In genomic region chr1:12398135-12398450, GRCh38 we compare ENCODE assay signal across 15 cellular contexts.
A peak's percentile ranks its signal among the peaks of the same experiment; 100 is the strongest.
DNase-seq lines count a peak whose midpoint lies in the region; ATAC-seq and TF ChIP-seq lines count a peak whose summit lies in the region.
"Had no signal": no experiment of that assay in that cellular context is flagged by ENCODE, and none has a peak within 500 bp of the region (broad histone marks: within the 10 kb centered on the region; RNA-seq: fewer than 3 reads in every experiment).

No MANE protein-coding gene starts in this region.

- H3K9ac ChIP-seq in BLaER1 treated with 17β-estradiol and CSF1 and Interleukin-3, amounts not matched to agents 10 nM and 100 nM, result no peak overlapping the region

- no peak for TF ChIP-seq CTCF in mesothelial cell of epicardium (IDR thresholded peaks at IDR 0.05; ENCODE audit: unreplicated experiment)

- peak overlapping the region in 5 of 11 experiments; percentile 19 to 55 (median 45); a peak in 8 of 22 replicates for H3K27ac ChIP-seq in BLaER1 treated with 17β-estradiol and CSF1 and Interleukin-3, amounts not matched to agents 10 nM and 100 nM

- H3K9me3 ChIP-seq in BLaER1 treated with 17β-estradiol and CSF1 and Interleukin-3, amounts not matched to agents 10 nM and 100 nM (replicated peaks in 1 of 11), result peaks cover 14 to 23% (median 20%) of the 10 kb centered on the region in 11 experiments; a peak in 19 of 22 replicates
- no peaks in the 10 kb centered on the region for H3K9me3 ChIP-seq in T-helper 17 cell (ENCODE audit: control insufficient read depth, low read length, poor library complexity, severe bottlenecking)

- POLR2A ChIA-PET in activated CD4-positive, alpha-beta T cell treated with anti-CD3 and anti-CD28 coated beads, Interleukin-2, amount 10 ng/mL, durations not matched to agents 7 days and 5 days (lab: Charles Lee), result no interaction called here

- H3K36me3 Mint-ChIP-seq in activated CD4-positive, alpha-beta T cell treated with anti-CD3 and anti-CD28 coated beads, Interleukin-2, amount 10 ng/mL, durations not matched to agents 24 days and 14 days (ENCODE audit: low read depth), result peaks cover 30% of the 10 kb centered on the region
- peaks cover 31% of the 10 kb centered on the region for H3K36me3 Mint-ChIP-seq in activated CD4-positive, alpha-beta T cell treated with anti-CD3 and anti-CD28 coated beads, Interleukin-2, amount 10 ng/mL, durations not matched to agents 7 days and 5 days (ENCODE audit: low read depth)
- H3K36me3 Mint-ChIP-seq in T-helper 17 cell (ENCODE audit: low read depth) (peaks cover 2% of the 10 kb centered on the region), mesothelial cell of epicardium (peaks cover 30% of the 10 kb centered on the region)

- no peak overlapping the region for H3K27ac Mint-ChIP-seq in activated CD4-positive, alpha-beta T cell treated with anti-CD3 and anti-CD28 coated beads, Interleukin-2, amount 10 ng/mL, durations not matched to agents 24 days and 14 days
- H3K27ac Mint-ChIP-seq in activated CD4-positive, alpha-beta T cell treated with anti-CD3 and anti-CD28 coated beads, Interleukin-2, amount 10 ng/mL, durations not matched to agents 7 days and 5 days, result no peak overlapping the region
- H3K27ac Mint-ChIP-seq in T-helper 17 cell, result peak overlapping the region; percentile 86
- H3K27ac Mint-ChIP-seq in mesothelial cell of epicardium, result peak overlapping the region; percentile 87
- H3K27ac Mint-ChIP-seq: GM23338 had no signal

- intact Hi-C loops in activated CD4-positive, alpha-beta T cell treated with anti-CD3 and anti-CD28 coated beads, Interleukin-2, amount 10 ng/mL, durations not matched to agents 24 days and 14 days (cut with micrococcal nuclease), result no loop called here

- CTCF ChIA-PET in activated CD4-positive, alpha-beta T cell treated with anti-CD3 and anti-CD28 coated beads, Interleukin-2, amount 10 ng/mL, durations not matched to agents 7 days and 5 days (lab: Charles Lee), result interaction anchor here (0.5 to 1.6 kb wide), 3 partner anchors 14 to 1096 kb away, joined by 3 to 4 read pairs (median 3); no protein-coding TSS in a partner anchor

- no peaks in the 10 kb centered on the region for H3K27me3 ChIP-seq in BLaER1 treated with 17β-estradiol and CSF1 and Interleukin-3, amounts not matched to agents 10 nM and 100 nM

- ATAC-seq in T-helper 17 cell, result no peak
- ATAC-seq in HG03280 (IDR thresholded peaks at IDR 0.05; ENCODE audit: unreplicated experiment), result no peak
- ATAC-seq: GM23338 had no signal

- no peaks in the 10 kb centered on the region for H3K9me3 Mint-ChIP-seq in activated CD4-positive, alpha-beta T cell treated with anti-CD3 and anti-CD28 coated beads, Interleukin-2, amount 10 ng/mL, durations not matched to agents 24 days and 14 days
- H3K9me3 Mint-ChIP-seq in activated CD4-positive, alpha-beta T cell treated with anti-CD3 and anti-CD28 coated beads, Interleukin-2, amount 10 ng/mL, durations not matched to agents 7 days and 5 days, result no peaks in the 10 kb centered on the region
- H3K9me3 Mint-ChIP-seq in mesothelial cell of epicardium, result peaks cover 8% of the 10 kb centered on the region
- H3K9me3 Mint-ChIP-seq: GM23338 had no signal

- peak overlapping the region; percentile 27 for H3K4me3 Mint-ChIP-seq in activated CD4-positive, alpha-beta T cell treated with anti-CD3 and anti-CD28 coated beads, Interleukin-2, amount 10 ng/mL, durations not matched to agents 24 days and 14 days
- H3K4me3 Mint-ChIP-seq in activated CD4-positive, alpha-beta T cell treated with anti-CD3 and anti-CD28 coated beads, Interleukin-2, amount 10 ng/mL, durations not matched to agents 7 days and 5 days, result no peak overlapping the region
- H3K4me3 Mint-ChIP-seq in T-helper 17 cell (peak overlapping the region; percentile 57), mesothelial cell of epicardium (no peak overlapping the region)
- H3K4me3 Mint-ChIP-seq: GM23338 had no signal

- peaks cover 17 to 23% (median 21%) of the 10 kb centered on the region in 10 experiments for H3K4me1 ChIP-seq in BLaER1 treated with 17β-estradiol and CSF1 and Interleukin-3, amounts not matched to agents 10 nM and 100 nM

- H3K27me3 Mint-ChIP-seq in activated CD4-positive, alpha-beta T cell treated with anti-CD3 and anti-CD28 coated beads, Interleukin-2, amount 10 ng/mL, durations not matched to agents 24 days and 14 days, result no peaks in the 10 kb centered on the region
- no peaks in the 10 kb centered on the region for H3K27me3 Mint-ChIP-seq in activated CD4-positive, alpha-beta T cell treated with anti-CD3 and anti-CD28 coated beads, Interleukin-2, amount 10 ng/mL, durations not matched to agents 7 days and 5 days
- H3K27me3 Mint-ChIP-seq in T-helper 17 cell (no peaks in the 10 kb centered on the region), mesothelial cell of epicardium (ENCODE audit: low read depth) (no peaks in the 10 kb centered on the region)

- peak overlapping the region in 10 of 11 experiments; percentile 1 to 76 (median 62); a peak in 19 of 22 replicates for H3K4me2 ChIP-seq in BLaER1 treated with 17β-estradiol and CSF1 and Interleukin-3, amounts not matched to agents 10 nM and 100 nM
- H3K4me2 ChIP-seq: GM23338 had no signal

- peaks cover 22% of the 10 kb centered on the region for H3K4me1 Mint-ChIP-seq in activated CD4-positive, alpha-beta T cell treated with anti-CD3 and anti-CD28 coated beads, Interleukin-2, amount 10 ng/mL, durations not matched to agents 24 days and 14 days
- peaks cover 23% of the 10 kb centered on the region for H3K4me1 Mint-ChIP-seq in activated CD4-positive, alpha-beta T cell treated with anti-CD3 and anti-CD28 coated beads, Interleukin-2, amount 10 ng/mL, durations not matched to agents 7 days and 5 days
- H3K4me1 Mint-ChIP-seq in T-helper 17 cell (peaks cover 17% of the 10 kb centered on the region), mesothelial cell of epicardium (peaks cover 56% of the 10 kb centered on the region)
- H3K4me1 Mint-ChIP-seq: GM23338 had no signal

- in situ Hi-C loops in ACHN (cut with HindIII; ENCODE audit: low pct_ligation_motif_present, low pct_unique_long_range_greater_than_20kb, low sequenced_read_pairs), result no loop called here

- H4K20me1 ChIP-seq in BLaER1 treated with 17β-estradiol and CSF1 and Interleukin-3, amounts not matched to agents 10 nM and 100 nM, result no peaks in the 10 kb centered on the region

- no peak for DNase-seq in activated CD4-positive, alpha-beta T cell treated with anti-CD3 and anti-CD28 coated beads, Interleukin-2, amount 10 ng/mL, durations not matched to agents 24 days and 14 days
- DNase-seq in activated CD4-positive, alpha-beta T cell treated with anti-CD3 and anti-CD28 coated beads, Interleukin-2, amount 10 ng/mL, durations not matched to agents 7 days and 5 days, result no peak
- DNase-seq in T-helper 17 cell (no peak), mesothelial cell of epicardium (ENCODE audit: low spot score in 2 of 2, unreplicated experiment in 2 of 2) (no peak), NCI-H146 (lab: John Stamatoyannopoulos, UW) (no peak), ACHN (no peak)
- DNase-seq: C1 segment of cervical spinal cord, COR-L47, DMS153, EL, NCI-H1930, NCI-H69 had no signal

- H3K4me3 ChIP-seq in BLaER1 treated with 17β-estradiol and CSF1 and Interleukin-3, amounts not matched to agents 10 nM and 100 nM, result no peak overlapping the region
- H3K4me3 ChIP-seq: GM23338 had no signal

- peaks cover 25 to 66% (median 50%) of the 10 kb centered on the region in 11 experiments for H3K36me3 ChIP-seq in BLaER1 treated with 17β-estradiol and CSF1 and Interleukin-3, amounts not matched to agents 10 nM and 100 nM

Comparison
In these comparisons a context has a peak if more than half of its experiments do, and no peak if none do; other contexts are left out.
1. H3K4me3 Mint-ChIP-seq: peak in activated CD4-positive, alpha-beta T cell treated with anti-CD3 and anti-CD28 coated beads, Interleukin-2, amount 10 ng/mL, durations not matched to agents 24 days and 14 days (single experiment) and T-helper 17 cell (single experiment); none in activated CD4-positive, alpha-beta T cell treated with anti-CD3 and anti-CD28 coated beads, Interleukin-2, amount 10 ng/mL, durations not matched to agents 7 days and 5 days (single experiment) and mesothelial cell of epicardium (single experiment).
2. H3K27ac Mint-ChIP-seq: peak in T-helper 17 cell (single experiment) and mesothelial cell of epicardium (single experiment); none in activated CD4-positive, alpha-beta T cell treated with anti-CD3 and anti-CD28 coated beads, Interleukin-2, amount 10 ng/mL, durations not matched to agents 24 days and 14 days (single experiment) and activated CD4-positive, alpha-beta T cell treated with anti-CD3 and anti-CD28 coated beads, Interleukin-2, amount 10 ng/mL, durations not matched to agents 7 days and 5 days (single experiment).